Comparison of ENCODE assay signal across 16 cellular contexts in genomic region chr17:65022137-65022536, GRCh38. TPM values are rescaled to one million over a fixed set of nuclear protein-coding genes. Genes with fewer than 3 reads are reported as not detected.
DNase-seq lines count a peak whose midpoint lies in the region; ATAC-seq and TF ChIP-seq lines count a peak whose summit lies in the region.
"Had no signal": no experiment of that assay in that cellular context is flagged by ENCODE, and none has a peak within 500 bp of the region (broad histone marks: within the 10 kb centered on the region; RNA-seq: fewer than 3 reads in every experiment).

No MANE protein-coding gene starts in this region.

- no peak overlapping the region for H3K4me3 Mint-ChIP-seq in activated CD4-positive, alpha-beta T cell treated with anti-CD3 and anti-CD28 coated beads for 36 hours
- H3K4me3 Mint-ChIP-seq in immature natural killer cell, result peak overlapping the region; percentile 37 to 74 (median 52)
- H3K4me3 Mint-ChIP-seq: WTC11 had no signal

- ATAC-seq in activated CD4-positive, alpha-beta T cell treated with anti-CD3 and anti-CD28 coated beads for 36 hours, result no peak
- ATAC-seq in RWPE2 (ENCODE audit: low read depth), result no peak
- ATAC-seq in GM19455 (IDR thresholded peaks at IDR 0.05; ENCODE audit: unreplicated experiment), result no peak
- ATAC-seq: WTC11 had no signal

- H3K36me3 ChIP-seq in RWPE2 (ENCODE audit: low read depth) (peaks cover 21% of the 10 kb centered on the region), smooth muscle cell (ENCODE audit: low read depth) (no peaks in the 10 kb centered on the region), vagina (no peaks in the 10 kb centered on the region)

- H3K9ac ChIP-seq in smooth muscle cell (ENCODE audit: low read depth), result peak overlapping the region; percentile 67

- peak overlapping the region; percentile 50 for H3K27ac ChIP-seq in RWPE2 (ENCODE audit: poor library complexity, severe bottlenecking)
- peak overlapping the region; percentile 100 for H3K27ac ChIP-seq in smooth muscle cell (ENCODE audit: low read depth)
- H3K27ac ChIP-seq in vagina, result no peak overlapping the region

- no peaks in the 10 kb centered on the region for H3K9me3 Mint-ChIP-seq in activated CD4-positive, alpha-beta T cell treated with anti-CD3 and anti-CD28 coated beads for 36 hours (ENCODE audit: low read depth)
- no peaks in the 10 kb centered on the region for H3K9me3 Mint-ChIP-seq in immature natural killer cell
- H3K9me3 Mint-ChIP-seq: WTC11 had no signal

- POLR2A ChIA-PET in activated CD4-positive, alpha-beta T cell treated with anti-CD3 and anti-CD28 coated beads for 36 hours (lab: Charles Lee), result interaction anchor here (0.7 kb wide), 1 partner anchor 189 kb away, joined by 4 read pairs; no protein-coding TSS in a partner anchor

- no peaks in the 10 kb centered on the region for H3K27me3 Mint-ChIP-seq in activated CD4-positive, alpha-beta T cell treated with anti-CD3 and anti-CD28 coated beads for 36 hours
- H3K27me3 Mint-ChIP-seq in immature natural killer cell (ENCODE audit: low read depth in 3 of 3), result peaks cover 2 to 6% (median 4%) of the 10 kb centered on the region in 3 donors

- no peak for DNase-seq in activated CD4-positive, alpha-beta T cell treated with anti-CD3 and anti-CD28 coated beads for 36 hours
- DNase-seq in activated CD4-positive, alpha-beta T cell treated with anti-CD3 and anti-CD28 coated beads, Interleukin-2, amount 50 U/mL, for 48 hours, result no peak
- DNase-seq in RWPE2 (ENCODE audit: low spot score) (no peak), immature natural killer cell (no peak), smooth muscle cell (lab: John Stamatoyannopoulos, UW; ENCODE audit: unreplicated experiment) (no peak), vagina (ENCODE audit: extremely low spot score in 2 of 2) (no peak), SIG-M5 treated with dmso at 0.1 percent for 504 hours (lab: John Stamatoyannopoulos, UW; ENCODE audit: unreplicated experiment) (no peak)
- DNase-seq: Caco-2; glutamatergic neuron; H7; kidney; NCI-H1092; retina; stimulated activated CD4-positive, alpha-beta T cell treated with anti-CD3 and anti-CD28 coated beads, Interleukin-2, amount 100 ng/mL, for 48 hours had no signal

- no peak for TF ChIP-seq POLR2A in vagina (IDR thresholded peaks at IDR 0.05)

- H3F3A ChIP-seq in smooth muscle cell (ENCODE audit: low read depth), result peaks cover 39% of the 10 kb centered on the region

- WGBS in smooth muscle cell (ENCODE audit: low lambda C conversion rate), result 96% methylated on average over 3 of the region's 3 CpGs

- TF ChIP-seq CTCF in RWPE2 (IDR thresholded peaks at IDR 0.05; ENCODE audit: poor library complexity, severe bottlenecking) (no peak), smooth muscle cell (IDR thresholded peaks at IDR 0.05; ENCODE audit: borderline replicate concordance, insufficient read depth, poor library complexity, severe bottlenecking) (no peak), vagina (IDR thresholded peaks at IDR 0.05) (no peak)

- peak overlapping the region; percentile 83 for H3K4me2 ChIP-seq in smooth muscle cell

- peaks cover 85% of the 10 kb centered on the region for H3K79me2 ChIP-seq in smooth muscle cell (ENCODE audit: low read depth)

- peak overlapping the region; percentile 60 for H3K27ac Mint-ChIP-seq in activated CD4-positive, alpha-beta T cell treated with anti-CD3 and anti-CD28 coated beads for 36 hours
- H3K27ac Mint-ChIP-seq in immature natural killer cell, result peak overlapping the region; percentile 70 to 91 (median 79)

- H3K36me3 Mint-ChIP-seq in activated CD4-positive, alpha-beta T cell treated with anti-CD3 and anti-CD28 coated beads for 36 hours (ENCODE audit: low read depth), result peaks cover 36% of the 10 kb centered on the region
- H3K36me3 Mint-ChIP-seq in immature natural killer cell, result peaks cover 0 to 9% (median 4%) of the 10 kb centered on the region in 3 donors

- CTCF ChIA-PET in activated CD4-positive, alpha-beta T cell treated with anti-CD3 and anti-CD28 coated beads for 36 hours (lab: Charles Lee), result interaction anchor here (0.7 to 3.5 kb wide), 6 partner anchors 9 to 60 kb away, joined by 3 to 15 read pairs (median 4); no protein-coding TSS in a partner anchor

- no peak overlapping the region for H2AFZ ChIP-seq in smooth muscle cell (ENCODE audit: low read depth)

- peaks cover 77% of the 10 kb centered on the region for H3K4me1 Mint-ChIP-seq in activated CD4-positive, alpha-beta T cell treated with anti-CD3 and anti-CD28 coated beads for 36 hours
- H3K4me1 Mint-ChIP-seq in immature natural killer cell, result peaks cover 83 to 100% of the 10 kb centered on the region in 2 donors

- intact Hi-C loops in activated CD4-positive, alpha-beta T cell treated with anti-CD3 and anti-CD28 coated beads for 36 hours (cut with DNase I, micrococcal nuclease), result loop anchor here in 1 of 2 experiments (2.0 kb wide), 1 partner anchor 17 kb away; no protein-coding TSS in a partner anchor
- intact Hi-C loops in vagina (cut with DNase I), result no loop called here

- H3K4me1 ChIP-seq in RWPE2 (ENCODE audit: insufficient read depth, poor library complexity, severe bottlenecking) (peaks cover 56% of the 10 kb centered on the region), smooth muscle cell (ENCODE audit: low read depth) (peaks cover 44% of the 10 kb centered on the region), vagina (peaks cover 84% of the 10 kb centered on the region)
- H3K4me1 ChIP-seq: Caco-2 had no signal

- H4K20me1 ChIP-seq in smooth muscle cell (ENCODE audit: low read depth), result peaks cover 48% of the 10 kb centered on the region

- H3K9me3 ChIP-seq in RWPE2 (ENCODE audit: severe bottlenecking), result no peaks in the 10 kb centered on the region
- no peaks in the 10 kb centered on the region for H3K9me3 ChIP-seq in smooth muscle cell (replicated peaks; ENCODE audit: low read depth)
- H3K9me3 ChIP-seq in vagina, result no peaks in the 10 kb centered on the region
- H3K9me3 ChIP-seq: Caco-2 had no signal

- no peak overlapping the region for H3K4me3 ChIP-seq in RWPE2 (ENCODE audit: severe bottlenecking)
- no peak overlapping the region for H3K4me3 ChIP-seq in smooth muscle cell
- H3K4me3 ChIP-seq in vagina, result no peak overlapping the region

- H3K27me3 ChIP-seq in RWPE2 (ENCODE audit: insufficient read depth, poor library complexity, severe bottlenecking) (no peaks in the 10 kb centered on the region), smooth muscle cell (ENCODE audit: low read depth) (no peaks in the 10 kb centered on the region), vagina (no peaks in the 10 kb centered on the region)

RNA-seq across cellular contexts. Expression of gene GNA13, which starts 34.4 kb away (rescaled TPM):
- total RNA-seq in activated CD4-positive, alpha-beta T cell treated with anti-CD3 and anti-CD28 coated beads for 36 hours, result 10 to 100 TPM; 45.9 to 47.3 TPM
- polyA plus RNA-seq in immature natural killer cell (10 to 100 TPM; 40.0 to 58.3 (median 51.7) TPM), smooth muscle cell (21.5 and 25.8 TPM in 2 replicates)
- total RNA-seq in smooth muscle cell (87.2 and 111 TPM in 2 replicates), vagina (41.7 TPM)
